Comparison of ENCODE assay signal across 19 cellular contexts in the genomic region with DNA sequence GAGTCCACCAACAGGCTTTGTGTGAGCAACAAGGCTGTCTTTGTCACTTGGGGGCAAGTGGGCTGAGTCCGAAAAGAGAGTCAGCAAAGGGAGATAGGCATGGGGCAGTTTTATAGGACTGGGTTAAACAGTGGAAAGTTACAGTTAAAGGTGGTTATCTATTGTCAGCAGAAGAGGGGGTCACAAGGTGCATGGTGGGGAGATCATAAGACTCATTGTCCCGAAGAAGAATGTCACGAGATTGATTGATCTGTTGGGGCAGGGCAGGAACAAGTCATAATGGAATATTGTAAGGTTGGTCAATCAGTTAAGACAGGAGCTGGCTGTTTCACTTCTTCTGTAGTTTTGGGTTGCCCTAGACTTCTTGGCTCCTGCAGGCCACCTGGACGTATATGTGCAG. TPM values are rescaled to one million over a fixed set of nuclear protein-coding genes. Genes with fewer than 3 reads are reported as not detected.
DNase-seq lines count a peak whose midpoint lies in the region; ATAC-seq lines count a peak whose summit lies in the region.
"Had no signal": no experiment of that assay in that cellular context is flagged by ENCODE, and none has a peak within 500 bp of the region (broad histone marks: within the 10 kb centered on the region; RNA-seq: fewer than 3 reads in every experiment).

No MANE protein-coding gene starts in this region.

- no peaks in the 10 kb centered on the region for H3K27me3 ChIP-seq in right cardiac atrium (ENCODE audit: control insufficient read depth, insufficient read depth)
- H3K27me3 ChIP-seq: BLaER1 had no signal

- peak overlapping the region; percentile 0 for H3K27ac Mint-ChIP-seq in activated naive CD4-positive, alpha-beta T cell treated with anti-CD3 and anti-CD28 coated beads, Interleukin-2, amount 10 ng/mL, durations not matched to agents 7 days and 5 days
- H3K27ac Mint-ChIP-seq in activated naive CD4-positive, alpha-beta T cell treated with anti-CD3 and anti-CD28 coated beads for 36 hours = no peak overlapping the region
- H3K27ac Mint-ChIP-seq in stimulated activated naive B cell treated with anti-CD40 and anti-IgM and Interleukin-4, amounts not matched to agents 10 μg/mL and 1 μg/mL and 100 μg/mL, for 72 hours = peak overlapping the region; percentile 6
- H3K27ac Mint-ChIP-seq: CD14-positive monocyte; CD4-positive, alpha-beta memory T cell; HFFc6 had no signal

- no peak overlapping the region for H3K4me3 ChIP-seq in right cardiac atrium (ENCODE audit: low read length)
- H3K4me3 ChIP-seq: BLaER1 had no signal

- no peaks in the 10 kb centered on the region for H3K4me1 Mint-ChIP-seq in activated naive CD4-positive, alpha-beta T cell treated with anti-CD3 and anti-CD28 coated beads, Interleukin-2, amount 10 ng/mL, durations not matched to agents 7 days and 5 days
- peaks cover 12% of the 10 kb centered on the region for H3K4me1 Mint-ChIP-seq in activated naive CD4-positive, alpha-beta T cell treated with anti-CD3 and anti-CD28 coated beads for 36 hours (ENCODE audit: low read depth)
- peaks cover 4 to 6% of the 10 kb centered on the region in 2 donors for H3K4me1 Mint-ChIP-seq in stimulated activated naive B cell treated with anti-CD40 and anti-IgM and Interleukin-4, amounts not matched to agents 10 μg/mL and 1 μg/mL and 100 μg/mL, for 72 hours
- H3K4me1 Mint-ChIP-seq: CD14-positive monocyte; CD4-positive, alpha-beta memory T cell had no signal

- in situ Hi-C loops in SK-MEL-5 (cut with HindIII; ENCODE audit: low pct_unique_long_range_greater_than_20kb, low sequenced_read_pairs) = no loop called here

- intact Hi-C loops in activated naive CD4-positive, alpha-beta T cell treated with anti-CD3 and anti-CD28 coated beads for 36 hours (cut with micrococcal nuclease) = loop anchor here (1.0 kb wide), 1 partner anchor 12 kb away; no protein-coding TSS in a partner anchor
- intact Hi-C loops in right cardiac atrium (cut with DNase I) (no loop called here), sciatic nerve (cut with DNase I) (no loop called here)

- H3K9me3 ChIP-seq in right cardiac atrium (ENCODE audit: control insufficient read depth, low read length) = no peaks in the 10 kb centered on the region
- H3K9me3 ChIP-seq: BLaER1 had no signal

- H3K9me3 Mint-ChIP-seq in activated naive CD4-positive, alpha-beta T cell treated with anti-CD3 and anti-CD28 coated beads, Interleukin-2, amount 10 ng/mL, durations not matched to agents 7 days and 5 days = peaks cover 3% of the 10 kb centered on the region
- peaks cover 4% of the 10 kb centered on the region for H3K9me3 Mint-ChIP-seq in activated naive CD4-positive, alpha-beta T cell treated with anti-CD3 and anti-CD28 coated beads for 36 hours
- no peaks in the 10 kb centered on the region for H3K9me3 Mint-ChIP-seq in stimulated activated naive B cell treated with anti-CD40 and anti-IgM and Interleukin-4, amounts not matched to agents 10 μg/mL and 1 μg/mL and 100 μg/mL, for 72 hours
- H3K9me3 Mint-ChIP-seq: HFFc6 had no signal

- no peak overlapping the region for H3K4me3 Mint-ChIP-seq in activated naive CD4-positive, alpha-beta T cell treated with anti-CD3 and anti-CD28 coated beads, Interleukin-2, amount 10 ng/mL, durations not matched to agents 7 days and 5 days
- no peak overlapping the region for H3K4me3 Mint-ChIP-seq in activated naive CD4-positive, alpha-beta T cell treated with anti-CD3 and anti-CD28 coated beads for 36 hours
- H3K4me3 Mint-ChIP-seq in stimulated activated naive B cell treated with anti-CD40 and anti-IgM and Interleukin-4, amounts not matched to agents 10 μg/mL and 1 μg/mL and 100 μg/mL, for 72 hours = no peak overlapping the region
- H3K4me3 Mint-ChIP-seq: CD14-positive monocyte; CD4-positive, alpha-beta memory T cell; HFFc6 had no signal

- CTCF ChIA-PET in activated naive CD4-positive, alpha-beta T cell treated with anti-CD3 and anti-CD28 coated beads, Interleukin-2, amount 10 ng/mL, durations not matched to agents 7 days and 5 days (lab: Charles Lee) = no interaction called here
- CTCF ChIA-PET in activated naive CD4-positive, alpha-beta T cell treated with anti-CD3 and anti-CD28 coated beads for 36 hours (lab: Charles Lee) = no interaction called here

- no peaks in the 10 kb centered on the region for H3K36me3 Mint-ChIP-seq in activated naive CD4-positive, alpha-beta T cell treated with anti-CD3 and anti-CD28 coated beads, Interleukin-2, amount 10 ng/mL, durations not matched to agents 7 days and 5 days
- peaks cover 5% of the 10 kb centered on the region for H3K36me3 Mint-ChIP-seq in activated naive CD4-positive, alpha-beta T cell treated with anti-CD3 and anti-CD28 coated beads for 36 hours (ENCODE audit: low read depth)
- H3K36me3 Mint-ChIP-seq in stimulated activated naive B cell treated with anti-CD40 and anti-IgM and Interleukin-4, amounts not matched to agents 10 μg/mL and 1 μg/mL and 100 μg/mL, for 72 hours = peaks cover 0 to 1% of the 10 kb centered on the region in 2 donors
- H3K36me3 Mint-ChIP-seq: CD14-positive monocyte; CD4-positive, alpha-beta memory T cell had no signal

- ATAC-seq in stimulated activated naive B cell treated with anti-CD40 and anti-IgM and Interleukin-4, amounts not matched to agents 10 μg/mL and 1 μg/mL and 100 μg/mL, for 72 hours (replicated peaks) = no peak
- ATAC-seq in right cardiac atrium = no peak
- ATAC-seq in sciatic nerve = no peak
- ATAC-seq: HCT116 had no signal

- H3K27ac ChIP-seq in right cardiac atrium (ENCODE audit: low read length) = no peak overlapping the region
- H3K27ac ChIP-seq: BLaER1 had no signal

- no peaks in the 10 kb centered on the region for H3K27me3 Mint-ChIP-seq in activated naive CD4-positive, alpha-beta T cell treated with anti-CD3 and anti-CD28 coated beads, Interleukin-2, amount 10 ng/mL, durations not matched to agents 7 days and 5 days
- H3K27me3 Mint-ChIP-seq in activated naive CD4-positive, alpha-beta T cell treated with anti-CD3 and anti-CD28 coated beads for 36 hours (ENCODE audit: low read depth) = no peaks in the 10 kb centered on the region
- peaks cover under 1 to 4% of the 10 kb centered on the region in 2 donors for H3K27me3 Mint-ChIP-seq in stimulated activated naive B cell treated with anti-CD40 and anti-IgM and Interleukin-4, amounts not matched to agents 10 μg/mL and 1 μg/mL and 100 μg/mL, for 72 hours
- H3K27me3 Mint-ChIP-seq: CD4-positive, alpha-beta memory T cell had no signal

- no peak for DNase-seq in activated naive CD4-positive, alpha-beta T cell treated with anti-CD3 and anti-CD28 coated beads, Interleukin-2, amount 10 ng/mL, durations not matched to agents 7 days and 5 days
- DNase-seq in activated naive CD4-positive, alpha-beta T cell treated with anti-CD3 and anti-CD28 coated beads for 36 hours = no peak
- DNase-seq in SK-MEL-5 (ENCODE audit: low read depth, low spot score) (peak; percentile 11), mucosa of gallbladder (ENCODE audit: low spot score) (peak; percentile 23), right cardiac atrium (no peak), sciatic nerve (ENCODE audit: low spot score) (no peak)
- DNase-seq in stimulated activated naive B cell treated with anti-CD40 and anti-IgM and Interleukin-4, amounts not matched to agents 10 μg/mL and 1 μg/mL and 100 μg/mL, for 72 hours = no peak
- DNase-seq in activated CD4-positive, CD25-positive, alpha-beta regulatory T cell treated with anti-CD3 and anti-CD28 coated beads, Interleukin-2, amount 50 U/mL, for 72 hours = no peak
- DNase-seq: 8988T; CD4-positive, alpha-beta memory T cell; DMS153; DMS79; GDM1; GOT3; H7; HFFc6 had no signal

- WGBS in right cardiac atrium = 77% methylated on average over 4 of the region's 4 CpGs

- no peaks in the 10 kb centered on the region for H3K4me1 ChIP-seq in right cardiac atrium (ENCODE audit: control insufficient read depth, insufficient read depth, low read length)
- H3K4me1 ChIP-seq: BLaER1 had no signal

RNA-seq across cellular contexts. Expression of a gene that starts 7.6 kb away (rescaled TPM):
- 100 to 1,000 TPM; 105 TPM for total RNA-seq in activated naive CD4-positive, alpha-beta T cell treated with anti-CD3 and anti-CD28 coated beads for 36 hours
- total RNA-seq in SK-MEL-5 (2014; rRNA removed; shearing (Covaris generic)) = 35.4 and 37.4 TPM in 2 replicates
- 26.1 and 38.8 TPM in 2 replicates for polyA plus RNA-seq in SK-MEL-5 (2015; cell fraction: cytosol; rRNA removed)
- polyA plus RNA-seq in SK-MEL-5 (2015; cell fraction: nucleus; rRNA removed) = 68.4 and 90.0 TPM in 2 replicates
- total RNA-seq in mucosa of gallbladder (234 TPM), right cardiac atrium (10 to 100 TPM; 18.2 to 36.1 (median 26.5) TPM), sciatic nerve (115 TPM)
- 14.6 TPM for polyA plus RNA-seq in right cardiac atrium

Comparison
In these comparisons a context has a peak if more than half of its experiments do, and no peak if none do; other contexts are left out.
1. DNase-seq: peak in SK-MEL-5 (single experiment) and mucosa of gallbladder (single experiment); none in activated naive CD4-positive, alpha-beta T cell treated with anti-CD3 and anti-CD28 coated beads, Interleukin-2, amount 10 ng/mL, durations not matched to agents 7 days and 5 days (single experiment), activated naive CD4-positive, alpha-beta T cell treated with anti-CD3 and anti-CD28 coated beads for 36 hours (single experiment), stimulated activated naive B cell treated with anti-CD40 and anti-IgM and Interleukin-4, amounts not matched to agents 10 μg/mL and 1 μg/mL and 100 μg/mL, for 72 hours (single experiment), right cardiac atrium (0 of 3), activated CD4-positive, CD25-positive, alpha-beta regulatory T cell treated with anti-CD3 and anti-CD28 coated beads, Interleukin-2, amount 50 U/mL, for 72 hours (single experiment) and sciatic nerve (single experiment).